In the genomic region with DNA sequence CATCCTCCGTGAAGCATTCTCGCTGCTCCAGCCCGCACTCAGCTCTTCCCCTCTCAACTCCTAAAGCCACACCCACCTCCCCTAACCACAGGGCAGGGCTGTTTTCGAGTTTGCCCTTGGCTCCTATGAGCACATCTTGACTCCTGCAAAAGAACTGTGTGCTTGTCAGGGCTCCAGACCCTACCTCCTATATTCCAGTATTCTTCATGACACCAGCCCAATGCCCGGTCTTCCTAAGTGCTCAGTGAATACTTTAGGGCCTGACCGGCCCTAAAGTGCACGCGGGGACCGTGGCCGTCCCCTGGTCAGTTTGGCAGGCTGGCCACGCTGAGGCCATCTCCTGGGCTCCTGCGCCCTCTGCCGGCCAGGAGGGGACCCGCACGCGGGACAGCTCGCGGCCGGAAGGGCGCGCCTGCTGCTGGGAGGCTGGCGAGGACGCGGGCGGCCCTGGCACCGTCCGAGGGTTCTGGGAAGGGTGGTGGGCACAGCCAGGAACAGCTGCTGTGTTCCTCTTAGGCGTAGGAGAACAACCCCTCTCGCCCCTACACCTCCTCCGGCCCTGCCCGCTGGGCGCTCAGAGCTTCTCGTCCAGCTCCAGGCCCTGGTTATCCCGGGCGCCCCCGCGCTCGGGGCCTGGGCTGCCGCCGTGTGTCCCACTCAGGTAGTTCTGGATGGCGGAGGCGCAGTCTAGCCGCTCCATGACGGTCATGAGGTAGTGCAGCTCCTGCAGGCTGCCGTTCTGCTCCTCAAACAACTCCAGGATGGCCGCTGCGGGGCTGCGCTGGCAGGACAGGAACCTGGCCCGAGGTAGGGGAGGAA, we compare ENCODE assay signal across 8 cellular contexts. TPM values are rescaled to one million over a fixed set of nuclear protein-coding genes. Genes with fewer than 3 reads are reported as not detected.
A peak's percentile ranks its signal among the peaks of the same experiment; 100 is the strongest.
DNase-seq lines count a peak whose midpoint lies in the region; ATAC-seq and TF ChIP-seq lines count a peak whose summit lies in the region.

No MANE protein-coding gene starts in this region.

- H3K27ac ChIP-seq in GM23338 (ENCODE audit: low read depth) (peak overlapping the region; percentile 47; the same call in 1 of the 2 replicates), ascending aorta (peak overlapping the region; percentile 42 to 56)

- peak overlapping the region; percentile 83 for H3K4me2 ChIP-seq in GM23338

- intact Hi-C loops in ascending aorta (cut with DNase I): loop anchor here (1.0 to 5.0 kb wide), 5 partner anchors 22 to 1681 kb away; no protein-coding TSS in a partner anchor

- TF ChIP-seq CTCF in GM23338 (conservative IDR thresholded peaks at IDR 0.05; ENCODE audit: low read depth in 2 of 2) (peak; percentile 92 to 98), LNCAP (IDR thresholded peaks at IDR 0.05) (peak; percentile 94), ascending aorta (IDR thresholded peaks at IDR 0.05) (peak; percentile 98 to 99 (median 99)), retinal pigment epithelial cell (conservative IDR thresholded peaks at IDR 0.05; ENCODE audit: low read depth, low read length) (peak; percentile 88)

- H3K27me3 ChIP-seq in GM23338 (ENCODE audit: insufficient read depth) (no peaks in the 10 kb centered on the region; the same call in 1 of the 2 replicates), ascending aorta (no peaks in the 10 kb centered on the region)

- H3K27me3 Mint-ChIP-seq in GM23338 (ENCODE audit: insufficient read depth, low read depth, poor library complexity): peaks cover 17% of the 10 kb centered on the region
- H3K27me3 Mint-ChIP-seq in T-helper 17 cell: no peaks in the 10 kb centered on the region

- H3K4me1 Mint-ChIP-seq in GM23338: peaks cover 15% of the 10 kb centered on the region
- H3K4me1 Mint-ChIP-seq in T-helper 17 cell: peaks cover 25% of the 10 kb centered on the region

- peak overlapping the region; percentile 58 for H3K4me3 ChIP-seq in GM23338
- H3K4me3 ChIP-seq in ascending aorta: peak overlapping the region; percentile 42 to 69
- peak overlapping the region; percentile 53 for H3K4me3 ChIP-seq in retinal pigment epithelial cell (ENCODE audit: low read length)

- no peaks in the 10 kb centered on the region for H3K79me2 ChIP-seq in GM23338 (replicated peaks; ENCODE audit: insufficient read depth)

- no peaks in the 10 kb centered on the region for H3K36me3 ChIP-seq in GM23338 (ENCODE audit: insufficient read depth)
- H3K36me3 ChIP-seq in ascending aorta: no peaks in the 10 kb centered on the region

- H3K9me2 ChIP-seq in GM23338 (ENCODE audit: insufficient read depth): no peaks in the 10 kb centered on the region

- H3K4me3 Mint-ChIP-seq in GM23338 (peak overlapping the region; percentile 71), T-helper 17 cell (peak overlapping the region; percentile 95)

- ATAC-seq in GM23338: peak; percentile 85
- ATAC-seq in T-helper 17 cell: peak; percentile 93

- peak; percentile 94 for DNase-seq in GM03348 (ENCODE audit: low spot score)
- peak; percentile 88 for DNase-seq in GM23338 (ENCODE audit: low spot score)
- peak; percentile 61 to 76 (median 68) for DNase-seq in T-helper 17 cell
- peak; percentile 34 to 92 for DNase-seq in ascending aorta (ENCODE audit: low spot score in 2 of 2)
- DNase-seq in hypothalamus (lab: John Stamatoyannopoulos, UW): peak in 49 of 51 donors; percentile 4 to 85 (median 51)
- no peak for DNase-seq in retinal pigment epithelial cell (ENCODE audit: low read depth)
- DNase-seq in SW 1271 (lab: John Stamatoyannopoulos, UW): no peak

- H3K4me1 ChIP-seq in GM23338 (ENCODE audit: insufficient read depth) (peaks cover 19% of the 10 kb centered on the region), ascending aorta (peaks cover 0 to 12% of the 10 kb centered on the region in 2 donors)

- no peaks in the 10 kb centered on the region for H3K9me3 Mint-ChIP-seq in GM23338

- H3K36me3 Mint-ChIP-seq in GM23338 (ENCODE audit: low read depth) (no peaks in the 10 kb centered on the region; the same call in 2 of the 3 replicates), T-helper 17 cell (ENCODE audit: low read depth) (no peaks in the 10 kb centered on the region)

- H3K9me3 ChIP-seq in T-helper 17 cell (ENCODE audit: control insufficient read depth, low read length, poor library complexity, severe bottlenecking): no peaks in the 10 kb centered on the region
- H3K9me3 ChIP-seq in ascending aorta: no peaks in the 10 kb centered on the region

- H2AFZ ChIP-seq in GM23338: peak overlapping the region; percentile 88

- H3F3A ChIP-seq in GM23338 (replicated peaks; ENCODE audit: low read depth): no peaks in the 10 kb centered on the region

- H3K27ac Mint-ChIP-seq in GM23338: peak overlapping the region; percentile 52; the same call in 1 of the 2 replicates
- H3K27ac Mint-ChIP-seq in T-helper 17 cell: peak overlapping the region; percentile 95

- no peaks in the 10 kb centered on the region for H4K20me1 ChIP-seq in GM23338 (replicated peaks; ENCODE audit: insufficient read depth)

TF ChIP-seq in GM23338, 12 proteins besides CTCF, POLR2A, EP300 and RAD21:
- TF ChIP-seq POLR2AphosphoS5 (IDR thresholded peaks at IDR 0.05; ENCODE audit: low read depth) (peak; percentile 26), CREB1 (CRISPR knock-in tag; IDR thresholded peaks at IDR 0.05; ENCODE audit: low read depth) (peak; percentile 36), ZNF114 (CRISPR knock-in tag; IDR thresholded peaks at IDR 0.05) (no peak), NANOG (IDR thresholded peaks at IDR 0.05; ENCODE audit: borderline replicate concordance) (no peak), REST (IDR thresholded peaks at IDR 0.05; ENCODE audit: unreplicated experiment) (no peak)
- TF ChIP-seq, protein P1, sequence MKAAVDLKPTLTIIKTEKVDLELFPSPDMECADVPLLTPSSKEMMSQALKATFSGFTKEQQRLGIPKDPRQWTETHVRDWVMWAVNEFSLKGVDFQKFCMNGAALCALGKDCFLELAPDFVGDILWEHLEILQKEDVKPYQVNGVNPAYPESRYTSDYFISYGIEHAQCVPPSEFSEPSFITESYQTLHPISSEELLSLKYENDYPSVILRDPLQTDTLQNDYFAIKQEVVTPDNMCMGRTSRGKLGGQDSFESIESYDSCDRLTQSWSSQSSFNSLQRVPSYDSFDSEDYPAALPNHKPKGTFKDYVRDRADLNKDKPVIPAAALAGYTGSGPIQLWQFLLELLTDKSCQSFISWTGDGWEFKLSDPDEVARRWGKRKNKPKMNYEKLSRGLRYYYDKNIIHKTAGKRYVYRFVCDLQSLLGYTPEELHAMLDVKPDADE (IDR thresholded peaks at IDR 0.05): no peak
TF ChIP-seq in GM23338: peak in this region for 2.

RNA-seq across cellular contexts. Expression of gene UNC5CL, which starts 11.0 kb away (rescaled TPM):
- 1.2 and 2.4 TPM in 2 replicates for total RNA-seq in GM23338 (2014; rRNA removed; shearing (Covaris generic))
- polyA plus RNA-seq in GM23338 (2016; fragmentation: Nextera tagmentation; extraction: Ambion mirVana): 0.57 and 0.87 TPM in 2 replicates
- 1 to 10 TPM; 4.2 to 4.9 TPM for total RNA-seq in T-helper 17 cell
- 0.53 TPM for total RNA-seq in ascending aorta

RNA-seq across cellular contexts. Expression of gene TSPO2, which starts 14.3 kb away (rescaled TPM):
- total RNA-seq in GM23338 (2014; rRNA removed; shearing (Covaris generic)): not detected in 2 replicates
- polyA plus RNA-seq in GM23338 (2016; fragmentation: Nextera tagmentation; extraction: Ambion mirVana): 0.31 TPM in 1 of 2 replicates, not detected in the other
- not detected for total RNA-seq in T-helper 17 cell
- total RNA-seq in ascending aorta: not detected

RNA-seq across cellular contexts. Expression of gene APOBEC2, which starts 25.0 kb away (rescaled TPM):
- total RNA-seq in GM23338 (2014; rRNA removed; shearing (Covaris generic)): not detected in 2 replicates
- 0.77 and 2.4 TPM in 2 replicates for polyA plus RNA-seq in GM23338 (2016; fragmentation: Nextera tagmentation; extraction: Ambion mirVana)
- not detected for total RNA-seq in T-helper 17 cell
- not detected for total RNA-seq in ascending aorta

RNA-seq across cellular contexts. Expression of gene OARD1, which starts 44.1 kb away (rescaled TPM):
- total RNA-seq in GM23338 (2014; rRNA removed; shearing (Covaris generic)): 25.9 and 33.1 TPM in 2 replicates
- 49.9 and 60.8 TPM in 2 replicates for polyA plus RNA-seq in GM23338 (2016; fragmentation: Nextera tagmentation; extraction: Ambion mirVana)
- total RNA-seq in T-helper 17 cell (10 to 100 TPM; 28.5 to 29.2 TPM), ascending aorta (not detected)

RNA-seq across cellular contexts. Expression of gene NFYA, which starts 44.8 kb away (rescaled TPM):
- 35.7 and 39.1 TPM in 2 replicates for total RNA-seq in GM23338 (2014; rRNA removed; shearing (Covaris generic))
- polyA plus RNA-seq in GM23338 (2016; fragmentation: Nextera tagmentation; extraction: Ambion mirVana): 10.2 and 10.8 TPM in 2 replicates
- total RNA-seq in T-helper 17 cell: 10 to 100 TPM; 28.2 to 31.8 TPM
- total RNA-seq in ascending aorta: 10.4 TPM

Comparison
In these comparisons a context has a peak if more than half of its experiments do, and no peak if none do; other contexts are left out.
1. DNase-seq: peak in GM03348 (single experiment), GM23338 (single experiment), T-helper 17 cell (3 of 3), ascending aorta (2 of 2) and hypothalamus (49 of 51); none in retinal pigment epithelial cell (single experiment) and SW 1271 (0 of 2).
2. Peak in every context shown above with its lines, with median percentiles within 50 percentile points of each other: H3K4me3 ChIP-seq and CTCF ChIP-seq.